ENCODE assay signal across 14 cellular contexts in genomic region chr11:65456418-65456817, GRCh38. TPM values are rescaled to one million over a fixed set of nuclear protein-coding genes. Genes with fewer than 3 reads are reported as not detected.
A peak's percentile ranks its signal among the peaks of the same experiment; 100 is the strongest.
DNase-seq lines count a peak whose midpoint lies in the region; ATAC-seq and TF ChIP-seq lines count a peak whose summit lies in the region.
"Had no signal": no experiment of that assay in that cellular context is flagged by ENCODE, and none has a peak within 500 bp of the region (broad histone marks: within the 10 kb centered on the region; RNA-seq: fewer than 3 reads in every experiment).

No MANE protein-coding gene starts in this region.

- H3K9me2 ChIP-seq in Loucy (replicated peaks; ENCODE audit: low read depth, low read length) = no peaks in the 10 kb centered on the region

- intact Hi-C loops in activated CD4-positive, alpha-beta T cell treated with anti-CD3 and anti-CD28 coated beads, Interleukin-2, amount 10 ng/mL, durations not matched to agents 24 days and 14 days (cut with micrococcal nuclease) = no loop called here
- intact Hi-C loops in psoas muscle (cut with DNase I) = no loop called here

- H3K9me3 Mint-ChIP-seq in activated CD4-positive, alpha-beta T cell treated with anti-CD3 and anti-CD28 coated beads, Interleukin-2, amount 10 ng/mL, durations not matched to agents 24 days and 14 days = no peaks in the 10 kb centered on the region
- peaks cover 4 to 23% (median 7%) of the 10 kb centered on the region in 5 experiments for H3K9me3 Mint-ChIP-seq in brain
- H3K9me3 Mint-ChIP-seq: dendritic cell treated with granulocyte-macrophage colony-stimulating factor and Interleukin-4, amounts not matched to agents 40 ng/mL and 50 ng/mL, for 4 days had no signal

- peaks cover 11% of the 10 kb centered on the region; the same call in 1 of the 2 replicates for H3K79me2 ChIP-seq in Loucy (ENCODE audit: insufficient read depth, low read length)

- H3K4me1 Mint-ChIP-seq in activated CD4-positive, alpha-beta T cell treated with anti-CD3 and anti-CD28 coated beads, Interleukin-2, amount 10 ng/mL, durations not matched to agents 24 days and 14 days = peaks cover 25% of the 10 kb centered on the region
- H3K4me1 Mint-ChIP-seq in brain = peaks cover 31% of the 10 kb centered on the region

- H3K27me3 Mint-ChIP-seq in activated CD4-positive, alpha-beta T cell treated with anti-CD3 and anti-CD28 coated beads, Interleukin-2, amount 10 ng/mL, durations not matched to agents 24 days and 14 days = no peaks in the 10 kb centered on the region
- H3K27me3 Mint-ChIP-seq in brain = no peaks in the 10 kb centered on the region

- DNase-seq in activated CD4-positive, alpha-beta T cell treated with anti-CD3 and anti-CD28 coated beads, Interleukin-2, amount 10 ng/mL, durations not matched to agents 24 days and 14 days = no peak
- DNase-seq in activated CD4-positive, alpha-beta T cell treated with anti-CD3 and anti-CD28 coated beads for 1 hour = no peak
- DNase-seq in psoas muscle (no peak), anterior cingulate cortex (lab: John Stamatoyannopoulos, UW) (no peak), cerebellum (ENCODE audit: low spot score) (no peak), NCI-H2029 treated with DMSO at 0.1 percent for 48 hours (lab: John Stamatoyannopoulos, UW) (no peak)
- DNase-seq: GF-D8; stimulated activated CD4-positive, alpha-beta T cell treated with anti-CD3 and anti-CD28 coated beads, Interleukin-2, amount 100 ng/mL, for 24 hours had no signal

- peak overlapping the region; percentile 20 for H3K27ac Mint-ChIP-seq in activated CD4-positive, alpha-beta T cell treated with anti-CD3 and anti-CD28 coated beads, Interleukin-2, amount 10 ng/mL, durations not matched to agents 24 days and 14 days
- H3K27ac Mint-ChIP-seq in brain = peak overlapping the region in 2 of 5 experiments; percentile 17 to 36
- H3K27ac Mint-ChIP-seq: dendritic cell treated with granulocyte-macrophage colony-stimulating factor and Interleukin-4, amounts not matched to agents 40 ng/mL and 50 ng/mL, for 4 days; GM23338 had no signal

- no peak for TF ChIP-seq CTCF in Loucy (conservative IDR thresholded peaks at IDR 0.05; ENCODE audit: low read length)
- no peak for TF ChIP-seq CTCF in brain (conservative IDR thresholded peaks at IDR 0.05)
- no peak for TF ChIP-seq CTCF in psoas muscle (IDR thresholded peaks at IDR 0.05)

- H3K36me3 ChIP-seq in Loucy (ENCODE audit: insufficient read depth, low read length) = no peaks in the 10 kb centered on the region
- no peaks in the 10 kb centered on the region for H3K36me3 ChIP-seq in psoas muscle (ENCODE audit: insufficient read depth in 1 of 2, low read depth in 1 of 2)
- H3K36me3 ChIP-seq: left lung, ovary had no signal

- H3K9me3 ChIP-seq in Loucy (ENCODE audit: insufficient read depth, low read depth, low read length) (no peaks in the 10 kb centered on the region), psoas muscle (no peaks in the 10 kb centered on the region)
- H3K9me3 ChIP-seq: left lung, ovary had no signal

- H3K4me1 ChIP-seq in Loucy (ENCODE audit: insufficient read depth, low read length, poor library complexity, severe bottlenecking) = peaks cover 23% of the 10 kb centered on the region
- H3K4me1 ChIP-seq in psoas muscle = peaks cover 15% of the 10 kb centered on the region

- peak overlapping the region; percentile 12 for H3K9ac ChIP-seq in Loucy (ENCODE audit: low read depth, low read length, poor library complexity, severe bottlenecking)

- no peaks in the 10 kb centered on the region for H4K20me1 ChIP-seq in Loucy (ENCODE audit: insufficient read depth, low read length, poor library complexity, severe bottlenecking)

- no peaks in the 10 kb centered on the region for H3K27me3 ChIP-seq in Loucy (ENCODE audit: insufficient read depth, low read length, poor library complexity, severe bottlenecking)
- H3K27me3 ChIP-seq in psoas muscle (ENCODE audit: insufficient read depth in 3 of 3, low read length in 2 of 3) = no peaks in the 10 kb centered on the region
- H3K27me3 ChIP-seq: left lung, ovary had no signal

- H3K36me3 Mint-ChIP-seq in activated CD4-positive, alpha-beta T cell treated with anti-CD3 and anti-CD28 coated beads, Interleukin-2, amount 10 ng/mL, durations not matched to agents 24 days and 14 days (ENCODE audit: low read depth) = peaks cover 2% of the 10 kb centered on the region
- peaks cover 19% of the 10 kb centered on the region for H3K36me3 Mint-ChIP-seq in brain

- WGBS in psoas muscle, 3 donors = 89 to 96% (median 89%) methylated on average over 3 of the region's 3 CpGs

- ATAC-seq in psoas muscle = no peak
- ATAC-seq: GM23338, left lung had no signal

- peak overlapping the region; percentile 89 for H3K27ac ChIP-seq in psoas muscle
- H3K27ac ChIP-seq: left lung, ovary had no signal

- peak overlapping the region; percentile 68 for H3K4me3 Mint-ChIP-seq in activated CD4-positive, alpha-beta T cell treated with anti-CD3 and anti-CD28 coated beads, Interleukin-2, amount 10 ng/mL, durations not matched to agents 24 days and 14 days
- peak overlapping the region; percentile 41 to 81 (median 62) for H3K4me3 Mint-ChIP-seq in brain
- H3K4me3 Mint-ChIP-seq: dendritic cell treated with granulocyte-macrophage colony-stimulating factor and Interleukin-4, amounts not matched to agents 40 ng/mL and 50 ng/mL, for 4 days; GM23338 had no signal

- H3K4me3 ChIP-seq in Loucy (ENCODE audit: low read length, poor library complexity, severe bottlenecking) (peak overlapping the region; percentile 72), psoas muscle (peak overlapping the region; percentile 68)
- H3K4me3 ChIP-seq: GM23338, left lung, ovary had no signal

- H3K4me2 ChIP-seq in Loucy (ENCODE audit: low read depth, low read length, poor library complexity, severe bottlenecking) = peak overlapping the region; percentile 80
- H3K4me2 ChIP-seq: GM23338 had no signal

- no peak overlapping the region for H2AFZ ChIP-seq in Loucy (ENCODE audit: low read length)
- H2AFZ ChIP-seq: GM23338 had no signal

- H3F3A ChIP-seq in Loucy (ENCODE audit: low read depth) = no peaks in the 10 kb centered on the region

RNA-seq across cellular contexts. Expression of gene NEAT1, which starts 33.8 kb away (rescaled TPM):
- total RNA-seq in activated CD4-positive, alpha-beta T cell treated with anti-CD3 and anti-CD28 coated beads, Interleukin-2, amount 10 ng/mL, durations not matched to agents 24 days and 14 days = 410 and 411 TPM in 2 replicates
- 3.8 TPM for polyA plus RNA-seq in brain (ENCODE audit: insufficient read depth, low read depth, low replicate concordance)
- 1,000 to 10,000 TPM in 1 of 4 donors, 100 to 1,000 TPM in 3; 517 to 1,759 (median 646) TPM for total RNA-seq in psoas muscle
- polyA plus RNA-seq in psoas muscle = 100 to 1,000 TPM; 474 to 758 (median 716) TPM
- total RNA-seq in cerebellum = 17.0 TPM

RNA-seq across cellular contexts. Expression of gene MALAT1, which starts 42.4 kb away (rescaled TPM):
- total RNA-seq in activated CD4-positive, alpha-beta T cell treated with anti-CD3 and anti-CD28 coated beads, Interleukin-2, amount 10 ng/mL, durations not matched to agents 24 days and 14 days = 5,198 and 5,435 TPM in 2 replicates
- polyA plus RNA-seq in brain (ENCODE audit: insufficient read depth, low read depth, low replicate concordance) (7.1 TPM), psoas muscle (100 to 1,000 TPM; 102 to 846 (median 299) TPM)
- total RNA-seq in psoas muscle (over 10,000 TPM in 1 of 4 donors, 1,000 to 10,000 TPM in 3; 3,071 to 11,376 (median 4,986) TPM), cerebellum (17,703 TPM)

Comparison
In these comparisons a context has a peak if more than half of its experiments do, and no peak if none do; other contexts are left out.
1. RNA of gene NEAT1, which starts 33.8 kb away (total RNA-seq): 517 to 1,759 TPM in psoas muscle and 410 to 411 TPM in activated CD4-positive, alpha-beta T cell treated with anti-CD3 and anti-CD28 coated beads, Interleukin-2, amount 10 ng/mL, durations not matched to agents 24 days and 14 days; 17.0 TPM in cerebellum (single experiment); every median in the first group is over 10 times any median in the second.